In the genomic region with DNA sequence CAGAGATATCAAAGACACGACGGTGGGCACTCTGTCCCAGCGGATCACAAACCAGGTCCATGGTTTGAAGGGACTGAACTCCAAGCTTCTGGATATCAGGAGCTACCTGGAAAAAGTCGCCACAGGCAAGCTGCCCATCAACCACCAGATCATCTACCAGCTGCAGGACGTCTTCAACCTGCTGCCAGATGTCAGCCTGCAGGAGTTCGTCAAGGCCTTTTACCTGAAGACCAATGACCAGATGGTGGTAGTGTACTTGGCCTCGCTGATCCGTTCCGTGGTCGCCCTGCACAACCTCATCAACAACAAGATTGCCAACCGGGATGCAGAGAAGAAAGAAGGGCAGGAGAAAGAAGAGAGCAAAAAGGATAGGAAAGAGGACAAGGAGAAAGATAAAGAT, we compare ENCODE assay signal across 1 cellular context.
TF ChIP-seq lines count a peak whose summit lies in the region.

No MANE protein-coding gene starts in this region.

TF ChIP-seq in endothelial cell of umbilical vein, 7 proteins besides CTCF, POLR2A, EP300 and RAD21:
- TF ChIP-seq FOS (IDR thresholded peaks at IDR 0.05; ENCODE audit: borderline replicate concordance, insufficient read depth, low read length) (no peak), JUN (IDR thresholded peaks at IDR 0.05; ENCODE audit: borderline replicate concordance, insufficient read depth, insufficient read length, low read depth) (no peak), POLR2AphosphoS5 (IDR thresholded peaks at IDR 0.05; ENCODE audit: insufficient read depth, low read depth, low read length) (no peak), GATA2 (IDR thresholded peaks at IDR 0.05; ENCODE audit: insufficient read depth, insufficient read length, low read depth, low read length) (no peak), EZH2 (IDR thresholded peaks at IDR 0.05; ENCODE audit: borderline replicate concordance, low read depth, low read length, severe bottlenecking) (no peak), MYC (IDR thresholded peaks at IDR 0.05; ENCODE audit: low read depth, low read length) (no peak)
- TF ChIP-seq, protein P1, sequence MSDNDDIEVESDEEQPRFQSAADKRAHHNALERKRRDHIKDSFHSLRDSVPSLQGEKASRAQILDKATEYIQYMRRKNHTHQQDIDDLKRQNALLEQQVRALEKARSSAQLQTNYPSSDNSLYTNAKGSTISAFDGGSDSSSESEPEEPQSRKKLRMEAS (IDR thresholded peaks at IDR 0.05; ENCODE audit: insufficient read depth, insufficient read length), result no peak
